ENCODE assay signal across 1 cellular context in the genomic region with DNA sequence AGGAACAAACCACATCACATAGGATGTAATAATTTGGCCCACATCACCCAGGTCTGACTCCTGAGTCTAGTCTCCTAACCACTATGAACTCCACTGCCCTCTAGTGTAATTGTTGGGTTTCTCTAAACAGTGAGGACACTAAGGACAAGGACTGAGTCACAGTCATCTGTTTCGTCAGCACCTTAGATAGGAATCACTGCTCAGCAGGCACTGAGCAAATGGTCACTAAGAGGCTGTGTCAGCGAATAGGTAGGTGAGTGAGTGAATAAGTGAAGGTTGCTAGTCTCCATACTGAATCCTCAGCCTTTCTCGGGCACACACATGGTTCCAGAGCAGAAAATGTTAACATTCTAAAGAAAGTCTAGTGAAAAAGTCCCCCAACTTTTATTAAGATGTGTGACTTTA.
TF ChIP-seq lines count a peak whose summit lies in the region.

No MANE protein-coding gene starts in this region.

TF ChIP-seq in K562, 482 proteins besides CTCF, POLR2A, EP300 and RAD21 (continued from another document and continues in another):
- TF ChIP-seq, protein P1, sequence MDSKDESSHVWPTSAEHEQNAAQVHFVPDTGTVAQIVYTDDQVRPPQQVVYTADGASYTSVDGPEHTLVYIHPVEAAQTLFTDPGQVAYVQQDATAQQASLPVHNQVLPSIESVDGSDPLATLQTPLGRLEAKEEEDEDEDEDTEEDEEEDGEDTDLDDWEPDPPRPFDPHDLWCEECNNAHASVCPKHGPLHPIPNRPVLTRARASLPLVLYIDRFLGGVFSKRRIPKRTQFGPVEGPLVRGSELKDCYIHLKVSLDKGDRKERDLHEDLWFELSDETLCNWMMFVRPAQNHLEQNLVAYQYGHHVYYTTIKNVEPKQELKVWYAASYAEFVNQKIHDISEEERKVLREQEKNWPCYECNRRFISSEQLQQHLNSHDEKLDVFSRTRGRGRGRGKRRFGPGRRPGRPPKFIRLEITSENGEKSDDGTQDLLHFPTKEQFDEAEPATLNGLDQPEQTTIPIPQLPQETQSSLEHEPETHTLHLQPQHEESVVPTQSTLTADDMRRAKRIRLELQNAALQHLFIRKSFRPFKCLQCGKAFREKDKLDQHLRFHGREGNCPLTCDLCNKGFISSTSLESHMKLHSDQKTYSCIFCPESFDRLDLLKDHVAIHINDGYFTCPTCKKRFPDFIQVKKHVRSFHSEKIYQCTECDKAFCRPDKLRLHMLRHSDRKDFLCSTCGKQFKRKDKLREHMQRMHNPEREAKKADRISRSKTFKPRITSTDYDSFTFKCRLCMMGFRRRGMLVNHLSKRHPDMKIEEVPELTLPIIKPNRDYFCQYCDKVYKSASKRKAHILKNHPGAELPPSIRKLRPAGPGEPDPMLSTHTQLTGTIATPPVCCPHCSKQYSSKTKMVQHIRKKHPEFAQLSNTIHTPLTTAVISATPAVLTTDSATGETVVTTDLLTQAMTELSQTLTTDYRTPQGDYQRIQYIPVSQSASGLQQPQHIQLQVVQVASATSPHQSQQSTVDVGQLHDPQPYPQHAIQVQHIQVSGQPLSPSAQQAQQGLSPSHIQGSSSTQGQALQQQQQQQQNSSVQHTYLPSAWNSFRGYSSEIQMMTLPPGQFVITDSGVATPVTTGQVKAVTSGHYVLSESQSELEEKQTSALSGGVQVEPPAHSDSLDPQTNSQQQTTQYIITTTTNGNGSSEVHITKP (IDR thresholded peaks at IDR 0.05; ENCODE audit: partially characterized antibody), result no peak
- TF ChIP-seq NFATC3 (IDR thresholded peaks at IDR 0.05) (no peak), YBX1 (IDR thresholded peaks at IDR 0.05) (no peak), TBP (optimal IDR thresholded peaks at IDR 0.05; ENCODE audit: low read depth, low read length) (no peak), PHF21A (IDR thresholded peaks at IDR 0.05; ENCODE audit: borderline replicate concordance, low read depth) (no peak), NEUROD1 (IDR thresholded peaks at IDR 0.05; ENCODE audit: borderline replicate concordance, low read depth, low read length, partially characterized antibody) (no peak), ZNF699 (CRISPR knock-in tag; IDR thresholded peaks at IDR 0.05; ENCODE audit: insufficient replicate concordance) (no peak), TAL1 (IDR thresholded peaks at IDR 0.05) (no peak), KLF6 (CRISPR knock-in tag; IDR thresholded peaks at IDR 0.05; ENCODE audit: borderline replicate concordance) (no peak), ZSCAN32 (CRISPR knock-in tag; IDR thresholded peaks at IDR 0.05) (no peak), ESRRA (IDR thresholded peaks at IDR 0.05; ENCODE audit: borderline replicate concordance, low read depth) (peak; percentile 59; the same call in 1 of the 2 replicates), ZNF175 (CRISPR knock-in tag; IDR thresholded peaks at IDR 0.05; ENCODE audit: low read depth) (no peak), ETV6 (IDR thresholded peaks at IDR 0.05; ENCODE audit: borderline replicate concordance in 1 of 2, low read depth in 2 of 2, low read length in 1 of 2) (no peak), ETV6 (CRISPR knock-in tag; IDR thresholded peaks at IDR 0.05; ENCODE audit: borderline replicate concordance) (no peak), ZNF311 (CRISPR knock-in tag; IDR thresholded peaks at IDR 0.05) (no peak), ZNF239 (CRISPR knock-in tag; IDR thresholded peaks at IDR 0.05) (no peak), DNMT1 (IDR thresholded peaks at IDR 0.05) (no peak), ZNF57 (CRISPR knock-in tag; IDR thresholded peaks at IDR 0.05) (no peak), MAFK (IDR thresholded peaks at IDR 0.05; ENCODE audit: low read length) (peak; percentile 42; the same call in 1 of the 2 replicates), MAFG (tag; conservative IDR thresholded peaks at IDR 0.05) (peak; percentile 78), RCOR1 (IDR thresholded peaks at IDR 0.05; ENCODE audit: borderline replicate concordance in 1 of 2, low read depth in 2 of 2, low read length in 2 of 2) (0 out of 4 replicates have a peak, but pooled peaks of 1 of the 2 experiments have one; percentile 22), ETV5 (CRISPR knock-in tag; IDR thresholded peaks at IDR 0.05; ENCODE audit: low read depth) (no peak), FOS (IDR thresholded peaks at IDR 0.05; ENCODE audit: extremely low read depth, insufficient read length) (peak; percentile 38), ZNF668 (CRISPR knock-in tag; IDR thresholded peaks at IDR 0.05) (no peak), NCOR1 (IDR thresholded peaks at IDR 0.05) (no peak), L3MBTL2 (IDR thresholded peaks at IDR 0.05) (no peak), TEAD2 (tag; IDR thresholded peaks at IDR 0.05) (no peak), MTF1 (CRISPR knock-in tag; IDR thresholded peaks at IDR 0.05; ENCODE audit: borderline replicate concordance) (no peak), HNRNPH1 (optimal IDR thresholded peaks at IDR 0.05; ENCODE audit: low read depth, low read length) (no peak), TAF9B (IDR thresholded peaks at IDR 0.05; ENCODE audit: partially characterized antibody) (no peak), CREM (IDR thresholded peaks at IDR 0.05; ENCODE audit: low read depth) (peak; percentile 88), CEBPB (tag; IDR thresholded peaks at IDR 0.05) (peak; percentile 65), PCBP2 (IDR thresholded peaks at IDR 0.05; ENCODE audit: low read depth, low read length, poor library complexity, severe bottlenecking) (no peak), SMARCC2 (IDR thresholded peaks at IDR 0.05; ENCODE audit: low read depth) (no peak), PTRF (tag; IDR thresholded peaks at IDR 0.05) (no peak)
- TF ChIP-seq, protein P2, sequence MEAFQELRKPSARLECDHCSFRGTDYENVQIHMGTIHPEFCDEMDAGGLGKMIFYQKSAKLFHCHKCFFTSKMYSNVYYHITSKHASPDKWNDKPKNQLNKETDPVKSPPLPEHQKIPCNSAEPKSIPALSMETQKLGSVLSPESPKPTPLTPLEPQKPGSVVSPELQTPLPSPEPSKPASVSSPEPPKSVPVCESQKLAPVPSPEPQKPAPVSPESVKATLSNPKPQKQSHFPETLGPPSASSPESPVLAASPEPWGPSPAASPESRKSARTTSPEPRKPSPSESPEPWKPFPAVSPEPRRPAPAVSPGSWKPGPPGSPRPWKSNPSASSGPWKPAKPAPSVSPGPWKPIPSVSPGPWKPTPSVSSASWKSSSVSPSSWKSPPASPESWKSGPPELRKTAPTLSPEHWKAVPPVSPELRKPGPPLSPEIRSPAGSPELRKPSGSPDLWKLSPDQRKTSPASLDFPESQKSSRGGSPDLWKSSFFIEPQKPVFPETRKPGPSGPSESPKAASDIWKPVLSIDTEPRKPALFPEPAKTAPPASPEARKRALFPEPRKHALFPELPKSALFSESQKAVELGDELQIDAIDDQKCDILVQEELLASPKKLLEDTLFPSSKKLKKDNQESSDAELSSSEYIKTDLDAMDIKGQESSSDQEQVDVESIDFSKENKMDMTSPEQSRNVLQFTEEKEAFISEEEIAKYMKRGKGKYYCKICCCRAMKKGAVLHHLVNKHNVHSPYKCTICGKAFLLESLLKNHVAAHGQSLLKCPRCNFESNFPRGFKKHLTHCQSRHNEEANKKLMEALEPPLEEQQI (IDR thresholded peaks at IDR 0.05), result no peak
- TF ChIP-seq, protein P3, sequence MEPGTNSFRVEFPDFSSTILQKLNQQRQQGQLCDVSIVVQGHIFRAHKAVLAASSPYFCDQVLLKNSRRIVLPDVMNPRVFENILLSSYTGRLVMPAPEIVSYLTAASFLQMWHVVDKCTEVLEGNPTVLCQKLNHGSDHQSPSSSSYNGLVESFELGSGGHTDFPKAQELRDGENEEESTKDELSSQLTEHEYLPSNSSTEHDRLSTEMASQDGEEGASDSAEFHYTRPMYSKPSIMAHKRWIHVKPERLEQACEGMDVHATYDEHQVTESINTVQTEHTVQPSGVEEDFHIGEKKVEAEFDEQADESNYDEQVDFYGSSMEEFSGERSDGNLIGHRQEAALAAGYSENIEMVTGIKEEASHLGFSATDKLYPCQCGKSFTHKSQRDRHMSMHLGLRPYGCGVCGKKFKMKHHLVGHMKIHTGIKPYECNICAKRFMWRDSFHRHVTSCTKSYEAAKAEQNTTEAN (CRISPR knock-in tag; IDR thresholded peaks at IDR 0.05), result no peak
- TF ChIP-seq, protein P4, sequence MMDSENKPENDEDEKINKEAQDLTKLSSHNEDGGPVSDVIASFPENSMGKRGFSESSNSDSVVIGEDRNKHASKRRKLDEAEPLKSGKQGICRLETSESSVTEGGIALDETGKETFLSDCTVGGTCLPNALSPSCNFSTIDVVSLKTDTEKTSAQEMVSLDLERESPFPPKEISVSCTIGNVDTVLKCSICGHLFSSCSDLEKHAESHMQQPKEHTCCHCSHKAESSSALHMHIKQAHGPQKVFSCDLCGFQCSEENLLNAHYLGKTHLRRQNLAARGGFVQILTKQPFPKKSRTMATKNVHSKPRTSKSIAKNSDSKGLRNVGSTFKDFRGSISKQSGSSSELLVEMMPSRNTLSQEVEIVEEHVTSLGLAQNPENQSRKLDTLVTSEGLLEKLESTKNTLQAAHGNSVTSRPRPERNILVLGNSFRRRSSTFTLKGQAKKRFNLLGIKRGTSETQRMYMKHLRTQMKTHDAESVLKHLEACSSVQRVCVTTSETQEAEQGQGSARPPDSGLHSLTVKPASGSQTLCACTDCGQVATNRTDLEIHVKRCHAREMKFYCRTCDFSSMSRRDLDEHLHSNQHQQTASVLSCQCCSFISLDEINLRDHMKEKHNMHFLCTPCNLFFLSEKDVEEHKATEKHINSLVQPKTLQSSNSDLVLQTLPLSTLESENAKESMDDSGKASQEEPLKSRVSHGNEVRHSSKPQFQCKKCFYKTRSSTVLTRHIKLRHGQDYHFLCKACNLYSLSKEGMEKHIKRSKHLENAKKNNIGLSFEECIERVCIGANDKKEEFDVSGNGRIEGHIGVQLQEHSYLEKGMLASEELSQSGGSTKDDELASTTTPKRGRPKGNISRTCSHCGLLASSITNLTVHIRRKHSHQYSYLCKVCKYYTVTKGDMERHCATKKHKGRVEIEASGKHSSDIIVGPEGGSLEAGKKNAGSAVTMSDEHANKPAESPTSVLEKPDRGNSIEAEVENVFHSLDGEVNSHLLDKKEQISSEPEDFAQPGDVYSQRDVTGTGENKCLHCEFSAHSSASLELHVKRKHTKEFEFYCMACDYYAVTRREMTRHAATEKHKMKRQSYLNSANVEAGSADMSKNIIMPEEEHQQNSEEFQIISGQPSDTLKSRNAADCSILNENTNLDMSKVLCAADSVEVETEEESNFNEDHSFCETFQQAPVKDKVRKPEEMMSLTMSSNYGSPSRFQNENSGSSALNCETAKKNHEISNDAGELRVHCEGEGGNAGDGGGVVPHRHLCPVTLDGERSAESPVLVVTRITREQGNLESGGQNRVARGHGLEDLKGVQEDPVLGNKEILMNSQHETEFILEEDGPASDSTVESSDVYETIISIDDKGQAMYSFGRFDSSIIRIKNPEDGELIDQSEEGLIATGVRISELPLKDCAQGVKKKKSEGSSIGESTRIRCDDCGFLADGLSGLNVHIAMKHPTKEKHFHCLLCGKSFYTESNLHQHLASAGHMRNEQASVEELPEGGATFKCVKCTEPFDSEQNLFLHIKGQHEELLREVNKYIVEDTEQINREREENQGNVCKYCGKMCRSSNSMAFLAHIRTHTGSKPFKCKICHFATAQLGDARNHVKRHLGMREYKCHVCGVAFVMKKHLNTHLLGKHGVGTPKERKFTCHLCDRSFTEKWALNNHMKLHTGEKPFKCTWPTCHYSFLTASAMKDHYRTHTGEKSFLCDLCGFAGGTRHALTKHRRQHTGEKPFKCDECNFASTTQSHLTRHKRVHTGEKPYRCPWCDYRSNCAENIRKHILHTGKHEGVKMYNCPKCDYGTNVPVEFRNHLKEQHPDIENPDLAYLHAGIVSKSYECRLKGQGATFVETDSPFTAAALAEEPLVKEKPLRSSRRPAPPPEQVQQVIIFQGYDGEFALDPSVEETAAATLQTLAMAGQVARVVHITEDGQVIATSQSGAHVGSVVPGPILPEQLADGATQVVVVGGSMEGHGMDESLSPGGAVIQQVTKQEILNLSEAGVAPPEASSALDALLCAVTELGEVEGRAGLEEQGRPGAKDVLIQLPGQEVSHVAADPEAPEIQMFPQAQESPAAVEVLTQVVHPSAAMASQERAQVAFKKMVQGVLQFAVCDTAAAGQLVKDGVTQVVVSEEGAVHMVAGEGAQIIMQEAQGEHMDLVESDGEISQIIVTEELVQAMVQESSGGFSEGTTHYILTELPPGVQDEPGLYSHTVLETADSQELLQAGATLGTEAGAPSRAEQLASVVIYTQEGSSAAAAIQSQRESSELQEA (IDR thresholded peaks at IDR 0.05; ENCODE audit: low read depth), result no peak
- TF ChIP-seq, protein P5, sequence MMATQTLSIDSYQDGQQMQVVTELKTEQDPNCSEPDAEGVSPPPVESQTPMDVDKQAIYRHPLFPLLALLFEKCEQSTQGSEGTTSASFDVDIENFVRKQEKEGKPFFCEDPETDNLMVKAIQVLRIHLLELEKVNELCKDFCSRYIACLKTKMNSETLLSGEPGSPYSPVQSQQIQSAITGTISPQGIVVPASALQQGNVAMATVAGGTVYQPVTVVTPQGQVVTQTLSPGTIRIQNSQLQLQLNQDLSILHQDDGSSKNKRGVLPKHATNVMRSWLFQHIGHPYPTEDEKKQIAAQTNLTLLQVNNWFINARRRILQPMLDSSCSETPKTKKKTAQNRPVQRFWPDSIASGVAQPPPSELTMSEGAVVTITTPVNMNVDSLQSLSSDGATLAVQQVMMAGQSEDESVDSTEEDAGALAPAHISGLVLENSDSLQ (IDR thresholded peaks at IDR 0.05), result peak; percentile 15; the same call in 1 of the 2 replicates
- TF ChIP-seq, protein P6, sequence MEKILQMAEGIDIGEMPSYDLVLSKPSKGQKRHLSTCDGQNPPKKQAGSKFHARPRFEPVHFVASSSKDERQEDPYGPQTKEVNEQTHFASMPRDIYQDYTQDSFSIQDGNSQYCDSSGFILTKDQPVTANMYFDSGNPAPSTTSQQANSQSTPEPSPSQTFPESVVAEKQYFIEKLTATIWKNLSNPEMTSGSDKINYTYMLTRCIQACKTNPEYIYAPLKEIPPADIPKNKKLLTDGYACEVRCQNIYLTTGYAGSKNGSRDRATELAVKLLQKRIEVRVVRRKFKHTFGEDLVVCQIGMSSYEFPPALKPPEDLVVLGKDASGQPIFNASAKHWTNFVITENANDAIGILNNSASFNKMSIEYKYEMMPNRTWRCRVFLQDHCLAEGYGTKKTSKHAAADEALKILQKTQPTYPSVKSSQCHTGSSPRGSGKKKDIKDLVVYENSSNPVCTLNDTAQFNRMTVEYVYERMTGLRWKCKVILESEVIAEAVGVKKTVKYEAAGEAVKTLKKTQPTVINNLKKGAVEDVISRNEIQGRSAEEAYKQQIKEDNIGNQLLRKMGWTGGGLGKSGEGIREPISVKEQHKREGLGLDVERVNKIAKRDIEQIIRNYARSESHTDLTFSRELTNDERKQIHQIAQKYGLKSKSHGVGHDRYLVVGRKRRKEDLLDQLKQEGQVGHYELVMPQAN (IDR thresholded peaks at IDR 0.05; ENCODE audit: borderline replicate concordance), result no peak
- TF ChIP-seq, protein P7, sequence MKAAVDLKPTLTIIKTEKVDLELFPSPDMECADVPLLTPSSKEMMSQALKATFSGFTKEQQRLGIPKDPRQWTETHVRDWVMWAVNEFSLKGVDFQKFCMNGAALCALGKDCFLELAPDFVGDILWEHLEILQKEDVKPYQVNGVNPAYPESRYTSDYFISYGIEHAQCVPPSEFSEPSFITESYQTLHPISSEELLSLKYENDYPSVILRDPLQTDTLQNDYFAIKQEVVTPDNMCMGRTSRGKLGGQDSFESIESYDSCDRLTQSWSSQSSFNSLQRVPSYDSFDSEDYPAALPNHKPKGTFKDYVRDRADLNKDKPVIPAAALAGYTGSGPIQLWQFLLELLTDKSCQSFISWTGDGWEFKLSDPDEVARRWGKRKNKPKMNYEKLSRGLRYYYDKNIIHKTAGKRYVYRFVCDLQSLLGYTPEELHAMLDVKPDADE (conservative IDR thresholded peaks at IDR 0.05; ENCODE audit: control insufficient read depth, low read depth, low read length), result no peak
- TF ChIP-seq, protein P8, sequence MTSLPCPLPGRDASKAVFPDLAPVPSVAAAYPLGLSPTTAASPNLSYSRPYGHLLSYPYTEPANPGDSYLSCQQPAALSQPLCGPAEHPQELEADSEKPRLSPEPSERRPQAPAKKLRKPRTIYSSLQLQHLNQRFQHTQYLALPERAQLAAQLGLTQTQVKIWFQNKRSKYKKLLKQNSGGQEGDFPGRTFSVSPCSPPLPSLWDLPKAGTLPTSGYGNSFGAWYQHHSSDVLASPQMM (CRISPR knock-in tag; IDR thresholded peaks at IDR 0.05), result no peak
